21 cellular contexts compared by ENCODE assay signal in the genomic region with DNA sequence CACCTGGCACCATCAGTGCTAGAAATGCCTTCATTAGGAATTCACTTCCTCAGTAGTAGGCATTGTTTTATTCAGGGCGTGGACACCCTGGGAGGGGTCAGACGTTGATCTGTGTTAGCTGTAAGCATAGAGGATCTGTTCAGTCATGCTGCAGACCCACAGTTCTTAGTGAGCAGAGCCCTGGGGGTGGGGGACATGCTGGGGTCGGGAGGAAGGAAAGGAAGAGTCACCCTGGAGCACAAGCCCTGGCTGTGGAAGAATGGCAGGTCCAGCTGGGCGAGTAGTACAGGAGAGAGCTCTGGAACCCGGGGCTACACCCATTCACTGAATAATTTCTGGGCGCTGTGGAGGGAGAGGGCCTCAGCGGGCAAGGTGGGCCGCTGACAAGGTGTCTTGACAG.
"Had no signal": no experiment of that assay in that cellular context is flagged by ENCODE, and none has a peak within 500 bp of the region (broad histone marks: within the 10 kb centered on the region; RNA-seq: fewer than 3 reads in every experiment).

No MANE protein-coding gene starts in this region.

- H3K36me3 Mint-ChIP-seq: activated naive CD8-positive, alpha-beta T cell; natural killer cell treated with Interleukin-12 subunit alpha and Interleukin-12 subunit beta and Interleukin-15 and Interleukin-18, amount 100 ng/mL, for 72 hours; WTC11 had no signal

- H3K27me3 Mint-ChIP-seq: activated naive CD8-positive, alpha-beta T cell had no signal

- H3K9me3 Mint-ChIP-seq: activated CD4-positive, alpha-beta memory T cell treated with anti-CD3 and anti-CD28 coated beads, Interleukin-2, amount 10 ng/mL, durations not matched to agents 7 days and 5 days; central memory CD8-positive, alpha-beta T cell; natural killer cell treated with Interleukin-12 subunit alpha and Interleukin-12 subunit beta and Interleukin-15 and Interleukin-18, amount 100 ng/mL, for 72 hours; stimulated activated naive CD8-positive, alpha-beta T cell treated with anti-CD3 and anti-CD28 coated beads, Interleukin-15, amount 100 ng/mL, for 72 hours; WTC11 had no signal

- H3K27me3 ChIP-seq: body of pancreas, gastroesophageal sphincter, right atrium auricular region, upper lobe of right lung had no signal

- H3K36me3 ChIP-seq: gastroesophageal sphincter, right atrium auricular region, upper lobe of right lung had no signal

- H3K27ac ChIP-seq: body of pancreas, gastroesophageal sphincter, upper lobe of right lung had no signal

- FAIRE-seq: kidney had no signal

- H3K4me1 ChIP-seq: body of pancreas, upper lobe of right lung had no signal

- ATAC-seq: stimulated activated naive CD8-positive, alpha-beta T cell treated with anti-CD3 and anti-CD28 coated beads, Interleukin-15, amount 100 ng/mL, for 72 hours; T-helper 17 cell; upper lobe of right lung; WTC11 had no signal

- H3K4me1 Mint-ChIP-seq: activated CD4-positive, alpha-beta memory T cell treated with anti-CD3 and anti-CD28 coated beads, Interleukin-2, amount 10 ng/mL, durations not matched to agents 7 days and 5 days; central memory CD8-positive, alpha-beta T cell; stimulated activated naive CD8-positive, alpha-beta T cell treated with anti-CD3 and anti-CD28 coated beads, Interleukin-15, amount 100 ng/mL, for 72 hours had no signal

- H3K4me3 Mint-ChIP-seq: activated CD4-positive, alpha-beta memory T cell treated with anti-CD3 and anti-CD28 coated beads, Interleukin-2, amount 10 ng/mL, durations not matched to agents 7 days and 5 days; activated naive CD8-positive, alpha-beta T cell; central memory CD8-positive, alpha-beta T cell; natural killer cell treated with Interleukin-12 subunit alpha and Interleukin-12 subunit beta and Interleukin-15 and Interleukin-18, amount 100 ng/mL, for 72 hours; stimulated activated naive CD8-positive, alpha-beta T cell treated with anti-CD3 and anti-CD28 coated beads, Interleukin-15, amount 100 ng/mL, for 72 hours; T-helper 17 cell; WTC11 had no signal

- DNase-seq: activated CD4-positive, alpha-beta memory T cell treated with anti-CD3 and anti-CD28 coated beads, Interleukin-2, amount 10 ng/mL, durations not matched to agents 7 days and 5 days; activated CD4-positive, alpha-beta T cell treated with anti-CD3 and anti-CD28 coated beads for 4 hours; activated CD8-positive, alpha-beta memory T cell treated with anti-CD3 and anti-CD28 coated beads, Interleukin-2, amount 50 U/mL, for 4 hours; activated effector memory CD4-positive, alpha-beta T cell treated with anti-CD3 and anti-CD28 coated beads, Interleukin-2, amount 50 U/mL, for 16 hours; activated T-cell treated with anti-CD3 and anti-CD28 coated beads, Interleukin-2, amount 50 U/mL, for 48 hours; amygdala; cortex of kidney; effector CD8-positive, alpha-beta T cell; kidney; mesendoderm; nucleus accumbens; stimulated activated naive CD8-positive, alpha-beta T cell treated with anti-CD3 and anti-CD28 coated beads, Interleukin-15, amount 100 ng/mL, for 72 hours; T-helper 17 cell; upper lobe of right lung had no signal

- H3K27ac Mint-ChIP-seq: activated CD4-positive, alpha-beta memory T cell treated with anti-CD3 and anti-CD28 coated beads, Interleukin-2, amount 10 ng/mL, durations not matched to agents 7 days and 5 days; activated naive CD8-positive, alpha-beta T cell; natural killer cell treated with Interleukin-12 subunit alpha and Interleukin-12 subunit beta and Interleukin-15 and Interleukin-18, amount 100 ng/mL, for 72 hours; WTC11 had no signal

- H3K4me3 ChIP-seq: body of pancreas, gastroesophageal sphincter, right atrium auricular region, upper lobe of right lung had no signal

- H3K9me3 ChIP-seq: body of pancreas, gastroesophageal sphincter, right atrium auricular region, upper lobe of right lung had no signal
